ENCODE assay signal across 10 cellular contexts in genomic region chr1:42737257-42737656, GRCh38. TPM values are rescaled to one million over a fixed set of nuclear protein-coding genes. Genes with fewer than 3 reads are reported as not detected.
A peak's percentile ranks its signal among the peaks of the same experiment; 100 is the strongest.
DNase-seq lines count a peak whose midpoint lies in the region; ATAC-seq, FAIRE-seq and TF ChIP-seq lines count a peak whose summit lies in the region.
"Had no signal": no experiment of that assay in that cellular context is flagged by ENCODE, and none has a peak within 500 bp of the region (broad histone marks: within the 10 kb centered on the region; RNA-seq: fewer than 3 reads in every experiment).

No MANE protein-coding gene starts in this region.

- 33 to 38% methylated on average over 5 of the region's 5 CpGs for WGBS in pancreas, 2 donors

- H3K4me3 ChIP-seq in bronchial epithelial cell (ENCODE audit: low read depth, low read length) (no peak overlapping the region), pancreas (no peak overlapping the region)
- H3K4me3 ChIP-seq: esophagus squamous epithelium had no signal

- no peaks in the 10 kb centered on the region for H3K36me3 ChIP-seq in bronchial epithelial cell (ENCODE audit: control insufficient read depth, insufficient read depth, low read length)
- H3K36me3 ChIP-seq in pancreas, result no peaks in the 10 kb centered on the region
- H3K36me3 ChIP-seq: esophagus squamous epithelium had no signal

- no peaks in the 10 kb centered on the region for H3K27me3 ChIP-seq in bronchial epithelial cell (ENCODE audit: control insufficient read depth, insufficient read depth, low read length)
- H3K27me3 ChIP-seq in pancreas, result no peaks in the 10 kb centered on the region
- H3K27me3 ChIP-seq: esophagus squamous epithelium had no signal

- ATAC-seq in pancreas (peak; percentile 72 to 91 (median 88)), HG03025 (IDR thresholded peaks at IDR 0.05; ENCODE audit: low FRiP score, unreplicated experiment) (no peak)

- no peak overlapping the region for H3K27ac ChIP-seq in pancreas
- H3K27ac ChIP-seq: esophagus squamous epithelium had no signal

- intact Hi-C loops in pancreas (cut with DNase I), result no loop called here

- peak; percentile 95 for FAIRE-seq in bronchial epithelial cell (lab: Jason Lieb, UNC)
- FAIRE-seq in pancreas (lab: Jason Lieb, UNC), result no peak

- DNase-seq in NCI-H2081 (lab: John Stamatoyannopoulos, UW), result peak; percentile 54 to 75
- peak; percentile 59 for DNase-seq in bronchial epithelial cell (ENCODE audit: low read depth)
- DNase-seq in pancreas, result peak; percentile 60 to 87 (median 76)
- no peak for DNase-seq in epidermal melanocyte (ENCODE audit: insufficient read length, low spot score)
- DNase-seq in NCI-H187 treated with DMSO at 0.1 percent for 48 hours (lab: John Stamatoyannopoulos, UW), result no peak
- no peak for DNase-seq in HPDE6-E6E7 (ENCODE audit: extremely low spot score)
- DNase-seq: activated T-cell treated with anti-CD3 and anti-CD28 coated beads, Interleukin-2, amount 50 U/mL, for 24 hours; esophagus squamous epithelium had no signal

- TF ChIP-seq CTCF in GM12874 (IDR thresholded peaks at IDR 0.05; ENCODE audit: insufficient read depth, low read depth, low read length) (peak; percentile 18; the same call in 1 of the 2 replicates), bronchial epithelial cell (IDR thresholded peaks at IDR 0.05; ENCODE audit: insufficient read depth, low read length, severe bottlenecking) (peak; percentile 11), pancreas (IDR thresholded peaks at IDR 0.05) (no peak)

- no peaks in the 10 kb centered on the region for H3K9me3 ChIP-seq in pancreas
- H3K9me3 ChIP-seq: esophagus squamous epithelium had no signal

- no peaks in the 10 kb centered on the region for H3K4me1 ChIP-seq in pancreas

RNA-seq across cellular contexts. Expression of gene CLDN19, which starts 2.8 kb away (rescaled TPM):
- not detected in 2 replicates for total RNA-seq in bronchial epithelial cell
- not detected for total RNA-seq in pancreas
- polyA plus RNA-seq in pancreas, result under 1 TPM in 1 of 2 donors, not detected in 1; 0.04 TPM

RNA-seq across cellular contexts. Expression of gene P3H1, which starts 29.6 kb away (rescaled TPM):
- total RNA-seq in bronchial epithelial cell, result 15.8 and 16.5 TPM in 2 replicates
- 10 to 100 TPM in 4 of 6 donors, 1 to 10 TPM in 2; 6.8 to 26.2 (median 11.8) TPM for total RNA-seq in pancreas
- 10 to 100 TPM; 27.0 to 37.0 TPM for polyA plus RNA-seq in pancreas

RNA-seq across cellular contexts. Expression of gene C1orf50, which starts 29.8 kb away (rescaled TPM):
- total RNA-seq in bronchial epithelial cell (3.8 and 9.0 TPM in 2 replicates), pancreas (1 to 10 TPM; 1.6 to 3.5 (median 2.8) TPM)
- 1 to 10 TPM; 2.4 to 2.5 TPM for polyA plus RNA-seq in pancreas

RNA-seq across cellular contexts. Expression of gene TMEM269, which starts 47.5 kb away (rescaled TPM):
- total RNA-seq in bronchial epithelial cell (under 0.01 TPM in 2 replicates), pancreas (under 1 TPM in 3 of 6 donors, not detected in 3; 0.18 to 0.35 (median 0.23) TPM)
- polyA plus RNA-seq in pancreas, result under 1 TPM in 1 of 2 donors, not detected in 1; 0.04 TPM
- total RNA-seq: esophagus squamous epithelium had no signal

RNA-seq across cellular contexts. Expression of gene YBX1, which starts 55.0 kb away (rescaled TPM):
- 1,123 and 1,188 TPM in 2 replicates for total RNA-seq in bronchial epithelial cell
- 100 to 1,000 TPM in 5 of 6 donors, 10 to 100 TPM in 1; 97.4 to 240 (median 207) TPM for total RNA-seq in pancreas
- 100 to 1,000 TPM; 164 to 193 TPM for polyA plus RNA-seq in pancreas

Comparison
In these comparisons a context has a peak if more than half of its experiments do, and no peak if none do; other contexts are left out.
1. CTCF ChIP-seq: peak in GM12874 (single experiment) and bronchial epithelial cell (single experiment); none in pancreas (0 of 4).
2. DNase-seq: peak in NCI-H2081 (2 of 2), bronchial epithelial cell (single experiment) and pancreas (6 of 6); none in epidermal melanocyte (single experiment), NCI-H187 treated with DMSO at 0.1 percent for 48 hours (single experiment) and HPDE6-E6E7 (single experiment).